In genomic region chr4:165631912-165632311, GRCh38 we compare ENCODE assay signal across 1 cellular context.
TF ChIP-seq lines count a peak whose summit lies in the region.

No MANE protein-coding gene starts in this region.

TF ChIP-seq in SK-N-SH, 30 proteins besides CTCF, POLR2A, EP300 and RAD21 (continued from another document):
- no peak for TF ChIP-seq USF2 (IDR thresholded peaks at IDR 0.05; ENCODE audit: borderline replicate concordance, low read depth, low read length)
- TF ChIP-seq PBX3 (IDR thresholded peaks at IDR 0.05) = no peak
- no peak for TF ChIP-seq GABPA (IDR thresholded peaks at IDR 0.05; ENCODE audit: low read depth)
- TF ChIP-seq GATA2 (CRISPR knock-in tag; IDR thresholded peaks at IDR 0.05) = no peak
- TF ChIP-seq TAF1 (IDR thresholded peaks at IDR 0.05; ENCODE audit: borderline replicate concordance, low read depth, low read length) = no peak
- no peak for TF ChIP-seq JUND (IDR thresholded peaks at IDR 0.05)
- no peak for TF ChIP-seq YY1 (IDR thresholded peaks at IDR 0.05; ENCODE audit: low read depth)
- no peak for TF ChIP-seq FOXJ3 (CRISPR knock-in tag; IDR thresholded peaks at IDR 0.05)
- TF ChIP-seq RCOR1 (IDR thresholded peaks at IDR 0.05; ENCODE audit: low read length) = no peak
- TF ChIP-seq ELF1 (IDR thresholded peaks at IDR 0.05) = no peak
- no peak for TF ChIP-seq CHD2 (IDR thresholded peaks at IDR 0.05; ENCODE audit: low read length, partially characterized antibody)
- TF ChIP-seq NFIC (IDR thresholded peaks at IDR 0.05; ENCODE audit: borderline replicate concordance) = no peak
